Comparison of ENCODE assay signal across 8 cellular contexts in genomic region chr13:80030491-80030890, GRCh38.
DNase-seq lines count a peak whose midpoint lies in the region; ATAC-seq and TF ChIP-seq lines count a peak whose summit lies in the region.

No MANE protein-coding gene starts in this region.

- no peaks in the 10 kb centered on the region for H3K9me3 Mint-ChIP-seq in stimulated activated effector memory CD8-positive, alpha-beta T cell treated with anti-CD3 and anti-CD28 coated beads, Interleukin-12 subunit alpha, Interleukin-12 subunit beta, amount 100 ng/mL, for 72 hours

- H3K9me3 ChIP-seq in stomach, result no peaks in the 10 kb centered on the region

- no peak overlapping the region for H3K4me3 Mint-ChIP-seq in stimulated activated effector memory CD8-positive, alpha-beta T cell treated with anti-CD3 and anti-CD28 coated beads, Interleukin-12 subunit alpha, Interleukin-12 subunit beta, amount 100 ng/mL, for 72 hours

- no peaks in the 10 kb centered on the region for H3K4me1 ChIP-seq in stomach

- H3K36me3 Mint-ChIP-seq in stimulated activated effector memory CD8-positive, alpha-beta T cell treated with anti-CD3 and anti-CD28 coated beads, Interleukin-12 subunit alpha, Interleukin-12 subunit beta, amount 100 ng/mL, for 72 hours, result no peaks in the 10 kb centered on the region

- no peak overlapping the region for H3K27ac ChIP-seq in stomach

- ATAC-seq in GM21367 (IDR thresholded peaks at IDR 0.05; ENCODE audit: unreplicated experiment), result peak; percentile 71
- no peak for ATAC-seq in stimulated activated effector memory CD8-positive, alpha-beta T cell treated with anti-CD3 and anti-CD28 coated beads, Interleukin-12 subunit alpha, Interleukin-12 subunit beta, amount 100 ng/mL, for 72 hours

- no peaks in the 10 kb centered on the region for H3K36me3 ChIP-seq in stomach

- H3K27ac Mint-ChIP-seq in stimulated activated effector memory CD8-positive, alpha-beta T cell treated with anti-CD3 and anti-CD28 coated beads, Interleukin-12 subunit alpha, Interleukin-12 subunit beta, amount 100 ng/mL, for 72 hours, result no peak overlapping the region

- no peak for TF ChIP-seq POLR2A in stomach (IDR thresholded peaks at IDR 0.05)

- no peaks in the 10 kb centered on the region for H3K4me1 Mint-ChIP-seq in stimulated activated effector memory CD8-positive, alpha-beta T cell treated with anti-CD3 and anti-CD28 coated beads, Interleukin-12 subunit alpha, Interleukin-12 subunit beta, amount 100 ng/mL, for 72 hours

- 22 to 35% (median 28%) methylated on average over 3 of the region's 3 CpGs for WGBS in stomach, 5 donors

- intact Hi-C loops in stomach (cut with DNase I; ENCODE audit: low total_unique reads), result no loop called here

- H3K4me3 ChIP-seq in stomach, result no peak overlapping the region

- peak in 3 of 7 experiments; percentile 11 to 27 (median 16) for TF ChIP-seq CTCF in stomach (IDR thresholded peaks at IDR 0.05)

- H3K27me3 ChIP-seq in stomach, result no peaks in the 10 kb centered on the region

- DNase-seq in A172 (ENCODE audit: low spot score) (peak; percentile 68), OCI-M1 (lab: John Stamatoyannopoulos, UW) (peak; percentile 71), glomerular visceral epithelial cell (ENCODE audit: extremely low spot score) (peak; percentile 52), stomach (no peak), SHP77 treated with DMSO at 0.1 percent for 48 hours (lab: John Stamatoyannopoulos, UW) (no peak), cerebellar nuclear complex (lab: John Stamatoyannopoulos, UW) (no peak)
- DNase-seq in stimulated activated effector memory CD8-positive, alpha-beta T cell treated with anti-CD3 and anti-CD28 coated beads, Interleukin-12 subunit alpha, Interleukin-12 subunit beta, amount 100 ng/mL, for 72 hours (ENCODE audit: low spot score in 2 of 2), result no peak

- TF ChIP-seq EP300 in stomach (IDR thresholded peaks at IDR 0.05), result no peak

Comparison
In these comparisons a context has a peak if more than half of its experiments do, and no peak if none do; other contexts are left out.
1. DNase-seq: peak in A172 (single experiment), OCI-M1 (single experiment) and glomerular visceral epithelial cell (single experiment); none in stimulated activated effector memory CD8-positive, alpha-beta T cell treated with anti-CD3 and anti-CD28 coated beads, Interleukin-12 subunit alpha, Interleukin-12 subunit beta, amount 100 ng/mL, for 72 hours (0 of 2), stomach (single experiment), SHP77 treated with DMSO at 0.1 percent for 48 hours (single experiment) and cerebellar nuclear complex (0 of 2).